In the genomic region with DNA sequence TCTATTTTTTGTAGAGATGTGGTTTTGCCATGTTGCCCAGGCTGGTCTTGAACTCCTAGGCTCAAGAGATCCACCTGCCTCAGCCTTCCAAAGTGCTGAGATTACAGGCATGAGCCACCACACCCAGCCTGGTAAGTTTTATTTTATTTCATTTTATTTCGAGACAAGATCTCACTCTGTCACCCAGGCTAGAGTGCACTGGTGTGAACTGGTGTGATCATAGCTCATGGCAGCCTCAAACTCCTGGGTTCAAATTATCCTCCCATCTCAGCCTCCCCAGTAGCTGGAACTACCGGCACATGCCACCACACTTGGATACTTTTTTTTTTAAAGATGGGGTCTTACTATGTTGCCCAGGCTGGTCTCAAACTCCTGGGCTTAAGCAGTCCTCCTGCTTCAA, we compare ENCODE assay signal across 9 cellular contexts. TPM values are rescaled to one million over a fixed set of nuclear protein-coding genes. Genes with fewer than 3 reads are reported as not detected.
"Had no signal": no experiment of that assay in that cellular context is flagged by ENCODE, and none has a peak within 500 bp of the region (broad histone marks: within the 10 kb centered on the region; RNA-seq: fewer than 3 reads in every experiment).

No MANE protein-coding gene starts in this region.

RNA-seq across cellular contexts. Expression of a gene that starts 53.9 kb away (rescaled TPM):
- total RNA-seq: activated B cell treated with CpG ODN at 0.5 μM for 24 hours; activated CD8-positive, alpha-beta memory T cell treated with anti-CD3 and anti-CD28 coated beads for 36 hours; activated CD8-positive, alpha-beta T cell treated with anti-CD3 and anti-CD28 coated beads for 36 hours; activated naive CD4-positive, alpha-beta T cell treated with anti-CD3 and anti-CD28 coated beads, Interleukin-2, amount 50 U/mL, for 72 hours; activated naive CD8-positive, alpha-beta T cell treated with anti-CD3 and anti-CD28 coated beads for 36 hours; activated T-cell treated with anti-CD3 and anti-CD28 coated beads, Interleukin-2, amount 50 U/mL, for 4 hours; activated T-helper 2 cell treated with anti-CD3 and anti-CD28 coated beads, Interferon-gamma antibody, Interleukin-2, Interleukin-4, amounts not matched to agents 10 μg/mL and 5 μg/mL and 100 μg/mL, durations not matched to agents 14 hours and 24 hours and 36 hours; T-helper 1 cell treated with Interleukin-12 subunit alpha and Interleukin-12 subunit beta and Interleukin-4 antibody, amounts not matched to agents 30 ng/mL and 1 ng/mL, for 36 hours; T-helper 17 cell had no signal
